ENCODE assay signal across 14 cellular contexts in genomic region chr17:33201255-33201654, GRCh38.
A peak's percentile ranks its signal among the peaks of the same experiment; 100 is the strongest.
DNase-seq lines count a peak whose midpoint lies in the region; ATAC-seq and TF ChIP-seq lines count a peak whose summit lies in the region.
"Had no signal": no experiment of that assay in that cellular context is flagged by ENCODE, and none has a peak within 500 bp of the region (broad histone marks: within the 10 kb centered on the region; RNA-seq: fewer than 3 reads in every experiment).

No MANE protein-coding gene starts in this region.

- H3K36me3 ChIP-seq in right atrium auricular region, result no peaks in the 10 kb centered on the region
- no peaks in the 10 kb centered on the region for H3K36me3 ChIP-seq in endodermal cell (ENCODE audit: control insufficient read depth, insufficient read depth, low read length)

- H3K4me1 ChIP-seq in right atrium auricular region (no peaks in the 10 kb centered on the region), endodermal cell (ENCODE audit: control insufficient read depth, insufficient read depth, low read length) (no peaks in the 10 kb centered on the region)

- no peaks in the 10 kb centered on the region for H3K36me3 Mint-ChIP-seq in endodermal cell (ENCODE audit: low read depth)
- H3K36me3 Mint-ChIP-seq in nephron progenitor cell (ENCODE audit: low read depth), result no peaks in the 10 kb centered on the region

- no peak overlapping the region for H3K4me3 Mint-ChIP-seq in endodermal cell
- H3K4me3 Mint-ChIP-seq in nephron progenitor cell, result no peak overlapping the region
- H3K4me3 Mint-ChIP-seq: B cell; CD4-positive, alpha-beta T cell had no signal

- TF ChIP-seq CTCF in right atrium auricular region (IDR thresholded peaks at IDR 0.05), result no peak
- no peak for TF ChIP-seq CTCF in endodermal cell (conservative IDR thresholded peaks at IDR 0.05)
- no peak for TF ChIP-seq CTCF in nephron progenitor cell (IDR thresholded peaks at IDR 0.05)

- DNase-seq in right atrium auricular region (ENCODE audit: low spot score), result peak; percentile 16
- DNase-seq in Right ventricle myocardium superior, result no peak
- DNase-seq in Jurkat, Clone E6-1 (ENCODE audit: low read depth, low spot score), result peak; percentile 7
- DNase-seq in endodermal cell, result peak; percentile 61
- no peak for DNase-seq in nephron progenitor cell
- DNase-seq in T-helper 2 cell, result no peak
- no peak for DNase-seq in cerebellar cortex (ENCODE audit: low spot score)
- no peak for DNase-seq in NCI-H128 (lab: John Stamatoyannopoulos, UW; ENCODE audit: unreplicated experiment)
- DNase-seq: Calu3; CD4-positive, alpha-beta T cell; DND-41; GDM1 had no signal

- H3K27ac Mint-ChIP-seq in endodermal cell, result no peak overlapping the region
- peak overlapping the region; percentile 11 for H3K27ac Mint-ChIP-seq in nephron progenitor cell
- H3K27ac Mint-ChIP-seq: B cell; CD4-positive, alpha-beta T cell had no signal

- H3K9me3 Mint-ChIP-seq in endodermal cell (no peaks in the 10 kb centered on the region), nephron progenitor cell (no peaks in the 10 kb centered on the region)
- H3K9me3 Mint-ChIP-seq: CD4-positive, alpha-beta T cell had no signal

- H3K27me3 ChIP-seq in right atrium auricular region (no peaks in the 10 kb centered on the region), endodermal cell (ENCODE audit: control insufficient read depth, insufficient read depth, low read length, poor library complexity, severe bottlenecking) (peaks cover 85% of the 10 kb centered on the region)

- H3K4me1 Mint-ChIP-seq in endodermal cell (peaks cover 15% of the 10 kb centered on the region), nephron progenitor cell (peaks cover 20% of the 10 kb centered on the region)
- H3K4me1 Mint-ChIP-seq: B cell had no signal

- no peak for ATAC-seq in Right ventricle myocardium superior (ENCODE audit: poor library complexity)

- WGBS in endodermal cell (ENCODE audit: insufficient coverage in 1 of 2, insufficient read length in 1 of 2), 2 experiments, result 87 to 100% methylated on average over 1 to 4 of the region's 4 CpGs

- H3K27ac ChIP-seq in right atrium auricular region (no peak overlapping the region), endodermal cell (ENCODE audit: low read depth, low read length) (no peak overlapping the region)
- H3K27ac ChIP-seq: HL-60 had no signal

- no peak overlapping the region for H3K9ac ChIP-seq in endodermal cell (ENCODE audit: extremely low read depth, low read length, poor library complexity, severe bottlenecking)

- H3K9me3 ChIP-seq in right atrium auricular region, result no peaks in the 10 kb centered on the region
- no peaks in the 10 kb centered on the region for H3K9me3 ChIP-seq in endodermal cell (ENCODE audit: control insufficient read depth, low read length)

- H3K27me3 Mint-ChIP-seq in endodermal cell (ENCODE audit: insufficient read depth), result peaks cover 90% of the 10 kb centered on the region
- peaks cover under 1% of the 10 kb centered on the region for H3K27me3 Mint-ChIP-seq in nephron progenitor cell (ENCODE audit: low read depth, poor library complexity)

- H3K4me3 ChIP-seq in right atrium auricular region, result no peak overlapping the region
- no peak overlapping the region for H3K4me3 ChIP-seq in Jurkat, Clone E6-1 (ENCODE audit: low read length)
- H3K4me3 ChIP-seq in endodermal cell (ENCODE audit: low read length), result no peak overlapping the region

- intact Hi-C loops in Right ventricle myocardium superior (cut with DNase I), result no loop called here

Comparison
In these comparisons a context has a peak if more than half of its experiments do, and no peak if none do; other contexts are left out.
1. DNase-seq: peak in right atrium auricular region (single experiment), Jurkat, Clone E6-1 (single experiment) and endodermal cell (single experiment); none in Right ventricle myocardium superior (single experiment), nephron progenitor cell (single experiment), T-helper 2 cell (0 of 5), cerebellar cortex (single experiment) and NCI-H128 (single experiment).